In the genomic region with DNA sequence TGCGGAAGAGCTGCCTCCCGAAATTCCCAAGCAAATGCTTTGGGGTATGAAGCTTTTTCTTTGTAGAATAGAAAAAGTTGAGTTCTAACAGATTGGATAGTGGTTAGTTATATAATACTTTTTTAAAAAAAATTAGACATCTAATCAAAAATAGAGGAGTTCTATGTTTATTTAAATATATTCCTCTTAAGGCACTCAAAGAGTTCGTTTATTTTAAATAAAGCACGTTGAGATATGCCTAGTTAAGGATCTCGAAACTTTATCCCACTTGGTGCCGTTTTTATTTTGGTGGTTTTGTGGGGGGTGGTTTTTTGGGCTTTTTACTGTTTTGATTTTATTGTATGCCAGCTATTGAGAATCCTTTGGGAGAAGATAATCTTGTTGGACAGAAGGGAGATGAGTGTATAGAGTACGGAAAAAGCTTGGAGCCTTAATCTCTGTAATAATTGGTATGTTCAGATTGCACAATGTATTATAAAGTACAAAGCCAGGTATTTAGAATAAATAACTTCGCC, we compare ENCODE assay signal across 8 cellular contexts. TPM values are rescaled to one million over a fixed set of nuclear protein-coding genes. Genes with fewer than 3 reads are reported as not detected.
DNase-seq lines count a peak whose midpoint lies in the region; FAIRE-seq and TF ChIP-seq lines count a peak whose summit lies in the region.

No MANE protein-coding gene starts in this region.

- H3K9ac ChIP-seq in SU-DHL-6 (ENCODE audit: low read length) (peak overlapping the region; percentile 71), skeletal muscle satellite cell (ENCODE audit: low read depth, low read length) (peak overlapping the region; percentile 83)

- H3K9me3 ChIP-seq in SU-DHL-6 (ENCODE audit: insufficient read depth, low read length) (no peaks in the 10 kb centered on the region), skeletal muscle satellite cell (replicated peaks; ENCODE audit: low read length) (no peaks in the 10 kb centered on the region)

- in situ Hi-C loops in GM13977 (cut with MboI; ENCODE audit: low pct_unique_long_range_greater_than_20kb, low sequenced_read_pairs, unreplicated experiment) = no loop called here

- peak; percentile 26 for FAIRE-seq in GM18507 (lab: Jason Lieb, UNC)

- H3K4me2 ChIP-seq in SU-DHL-6 (ENCODE audit: low read depth, low read length, poor library complexity, severe bottlenecking) (peak overlapping the region; percentile 83), skeletal muscle satellite cell (ENCODE audit: low read length) (peak overlapping the region; percentile 73)

- no peaks in the 10 kb centered on the region for H3K27me3 ChIP-seq in SU-DHL-6 (ENCODE audit: low read length)
- H3K27me3 ChIP-seq in skeletal muscle satellite cell (ENCODE audit: control insufficient read depth, insufficient read depth, low read length) = no peaks in the 10 kb centered on the region

- H3K4me1 ChIP-seq in skeletal muscle satellite cell (ENCODE audit: control insufficient read depth, insufficient read depth, low read length) = peaks cover 83% of the 10 kb centered on the region

- no peak overlapping the region for H3K27ac ChIP-seq in SU-DHL-6 (ENCODE audit: low read depth, low read length)

- peaks cover 18% of the 10 kb centered on the region for H3K36me3 ChIP-seq in SU-DHL-6 (ENCODE audit: low read length)
- H3K36me3 ChIP-seq in skeletal muscle satellite cell (ENCODE audit: insufficient read depth, low read length) = peaks cover 64% of the 10 kb centered on the region

- H3F3A ChIP-seq in SU-DHL-6 (ENCODE audit: insufficient read depth) = peaks cover 50% of the 10 kb centered on the region

- H2AFZ ChIP-seq in SU-DHL-6 (ENCODE audit: low read depth, low read length, severe bottlenecking) = peak overlapping the region; percentile 79

- no peaks in the 10 kb centered on the region for H3K9me2 ChIP-seq in SU-DHL-6 (replicated peaks; ENCODE audit: insufficient read depth, low read length)

- 0 out of 2 replicates have a peak, but pooled peaks cover 6% of the 10 kb centered on the region for H4K20me1 ChIP-seq in SU-DHL-6 (ENCODE audit: low read depth, low read length)

- DNase-seq in GM18507 (ENCODE audit: extremely low spot score, insufficient read length, low read depth) (no peak), fibroblast of villous mesenchyme (ENCODE audit: low read depth) (no peak), OCI-M2 (lab: John Stamatoyannopoulos, UW; ENCODE audit: unreplicated experiment) (no peak), GM13977 (ENCODE audit: low spot score) (no peak), globus pallidus (ENCODE audit: low spot score) (no peak), NCI-H128 (lab: John Stamatoyannopoulos, UW; ENCODE audit: unreplicated experiment) (no peak)

- TF ChIP-seq CTCF in SU-DHL-6 (IDR thresholded peaks at IDR 0.05; ENCODE audit: insufficient read depth, low read length, poor library complexity, severe bottlenecking) (no peak), fibroblast of villous mesenchyme (IDR thresholded peaks at IDR 0.05; ENCODE audit: insufficient read depth, low read depth, low read length) (no peak), GM13977 (IDR thresholded peaks at IDR 0.05; ENCODE audit: extremely low read depth, insufficient read depth, missing control alignments) (no peak)

- peaks cover 29% of the 10 kb centered on the region; the same call in 1 of the 2 replicates for H3K79me2 ChIP-seq in SU-DHL-6 (ENCODE audit: insufficient read depth, low read length)

- H3K4me3 ChIP-seq in SU-DHL-6 (ENCODE audit: insufficient read depth, low read length, poor library complexity, severe bottlenecking) (peak overlapping the region; percentile 56), fibroblast of villous mesenchyme (ENCODE audit: low read depth, low read length) (peak overlapping the region; percentile 39), skeletal muscle satellite cell (ENCODE audit: low read length) (peak overlapping the region; percentile 69)

RNA-seq across cellular contexts. Expression of a gene that starts 10.7 kb away (rescaled TPM):
- total RNA-seq in fibroblast of villous mesenchyme = 9.3 and 27.2 TPM in 2 replicates
- total RNA-seq in skeletal muscle satellite cell (2012; rRNA removed) = 20.8 and 21.5 TPM in 2 replicates

RNA-seq across cellular contexts. Expression of a gene that starts 56.2 kb away (rescaled TPM):
- 395 and 671 TPM in 2 replicates for total RNA-seq in fibroblast of villous mesenchyme
- total RNA-seq in skeletal muscle satellite cell (2012; rRNA removed) = 339 and 489 TPM in 2 replicates
